In the genomic region with DNA sequence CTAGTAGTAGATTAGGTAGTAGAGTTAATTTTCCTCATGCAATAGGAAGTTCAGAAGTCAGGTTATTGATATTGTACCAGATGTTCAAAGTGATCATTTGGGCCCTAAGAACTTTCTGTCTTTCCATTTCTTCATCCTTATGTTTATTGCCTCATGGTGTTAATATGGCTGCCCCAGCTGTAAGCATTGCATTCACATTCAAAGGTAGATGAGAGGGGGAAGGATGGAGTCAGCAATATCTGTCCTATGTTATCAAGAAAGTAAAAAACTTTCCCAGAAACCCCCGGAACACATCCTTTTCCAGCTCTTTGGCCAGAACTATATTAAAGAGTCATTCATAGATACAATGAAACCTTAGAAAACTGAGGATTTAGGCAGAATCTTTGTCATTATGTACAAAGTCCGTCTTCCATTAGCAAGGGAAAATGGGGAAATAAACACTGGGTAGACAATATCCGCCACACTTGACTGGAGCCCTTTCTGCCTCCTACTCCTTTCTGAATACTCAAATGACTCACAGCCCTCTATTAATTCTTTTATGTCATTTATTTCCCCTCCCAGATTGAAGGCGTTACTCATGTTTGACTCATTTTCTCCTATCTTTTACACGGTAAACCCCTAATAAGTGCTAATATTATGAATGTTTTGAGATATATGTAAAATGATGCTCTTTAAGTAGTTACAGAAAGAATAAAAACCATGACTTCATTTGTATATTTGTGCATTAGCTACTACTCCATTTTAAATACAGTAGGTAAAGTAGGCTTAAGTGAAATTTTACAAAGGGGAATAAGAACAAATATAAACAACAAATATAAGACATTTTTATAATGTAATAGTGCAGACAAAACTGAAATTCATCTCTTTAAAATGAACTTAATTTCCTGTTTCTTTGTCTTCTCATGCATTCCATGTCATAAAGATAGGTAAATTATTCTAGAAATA, we compare ENCODE assay signal across 7 cellular contexts.
A peak's percentile ranks its signal among the peaks of the same experiment; 100 is the strongest.
DNase-seq lines count a peak whose midpoint lies in the region; ATAC-seq and TF ChIP-seq lines count a peak whose summit lies in the region.

No MANE protein-coding gene starts in this region.

- no peaks in the 10 kb centered on the region for H3K9me3 ChIP-seq in OCI-LY1 (ENCODE audit: low read length)
- H3K9me3 ChIP-seq in smooth muscle cell (replicated peaks; ENCODE audit: low read depth) = no peaks in the 10 kb centered on the region

- no peaks in the 10 kb centered on the region for H3F3A ChIP-seq in OCI-LY1 (ENCODE audit: insufficient read depth, low read length)
- H3F3A ChIP-seq in smooth muscle cell (ENCODE audit: low read depth) = no peaks in the 10 kb centered on the region

- H2AFZ ChIP-seq in OCI-LY1 (ENCODE audit: low read length) (no peak overlapping the region), smooth muscle cell (ENCODE audit: low read depth) (peak overlapping the region; percentile 65)

- no peak overlapping the region for H3K9ac ChIP-seq in OCI-LY1 (ENCODE audit: low read length)
- H3K9ac ChIP-seq in smooth muscle cell (ENCODE audit: low read depth) = no peak overlapping the region

- no peak for DNase-seq in smooth muscle cell (lab: John Stamatoyannopoulos, UW; ENCODE audit: unreplicated experiment)
- DNase-seq in globus pallidus (ENCODE audit: low spot score) = no peak
- no peak for DNase-seq in stimulated activated CD4-positive, alpha-beta T cell treated with anti-CD3 and anti-CD28 coated beads, Interleukin-15, amount 100 ng/mL, for 24 hours
- DNase-seq in AG08396 (ENCODE audit: low spot score) = no peak

- H3K79me2 ChIP-seq in OCI-LY1 (ENCODE audit: insufficient read depth, low read length) (no peaks in the 10 kb centered on the region), smooth muscle cell (ENCODE audit: low read depth) (no peaks in the 10 kb centered on the region)

- 50% methylated on average over 5 of the region's 5 CpGs for WGBS in smooth muscle cell (ENCODE audit: low lambda C conversion rate)

- no peaks in the 10 kb centered on the region for H3K9me2 ChIP-seq in OCI-LY1 (ENCODE audit: low read depth, low read length)

- H3K4me3 ChIP-seq in OCI-LY1 (ENCODE audit: low read depth, low read length, poor library complexity, severe bottlenecking) (no peak overlapping the region), smooth muscle cell (no peak overlapping the region)

- H4K20me1 ChIP-seq in OCI-LY1 (ENCODE audit: insufficient read depth, low read length) (no peaks in the 10 kb centered on the region), smooth muscle cell (ENCODE audit: low read depth) (no peaks in the 10 kb centered on the region)

- H3K36me3 ChIP-seq in OCI-LY1 (ENCODE audit: insufficient read depth, low read length) = no peaks in the 10 kb centered on the region
- H3K36me3 ChIP-seq in smooth muscle cell (ENCODE audit: low read depth) = no peaks in the 10 kb centered on the region

- H3K27ac ChIP-seq in OCI-LY1 (ENCODE audit: low read depth, low read length, poor library complexity, severe bottlenecking) (peak overlapping the region; percentile 36), smooth muscle cell (ENCODE audit: low read depth) (peak overlapping the region; percentile 45)

- ATAC-seq in GM19043 (IDR thresholded peaks at IDR 0.05; ENCODE audit: low read depth, unreplicated experiment) (peak; percentile 69), HG02885 (IDR thresholded peaks at IDR 0.05; ENCODE audit: poor library complexity, unreplicated experiment) (peak; percentile 87)

- H3K4me1 ChIP-seq in OCI-LY1 (ENCODE audit: insufficient read depth, low read length, severe bottlenecking) (peaks cover 81% of the 10 kb centered on the region), smooth muscle cell (ENCODE audit: low read depth) (no peaks in the 10 kb centered on the region)

- H3K4me2 ChIP-seq in OCI-LY1 (ENCODE audit: low read length) (0 out of 2 replicates have a peak overlapping the region, but pooled peaks have one; percentile 27), smooth muscle cell (peak overlapping the region; percentile 51)

- no peaks in the 10 kb centered on the region for H3K27me3 ChIP-seq in OCI-LY1 (ENCODE audit: insufficient read depth, low read length)
- no peaks in the 10 kb centered on the region for H3K27me3 ChIP-seq in smooth muscle cell (ENCODE audit: low read depth)

- TF ChIP-seq CTCF in OCI-LY1 (IDR thresholded peaks at IDR 0.05; ENCODE audit: low read length) (no peak), smooth muscle cell (IDR thresholded peaks at IDR 0.05; ENCODE audit: borderline replicate concordance, insufficient read depth, poor library complexity, severe bottlenecking) (no peak)
